13 cellular contexts compared by ENCODE assay signal in the genomic region with DNA sequence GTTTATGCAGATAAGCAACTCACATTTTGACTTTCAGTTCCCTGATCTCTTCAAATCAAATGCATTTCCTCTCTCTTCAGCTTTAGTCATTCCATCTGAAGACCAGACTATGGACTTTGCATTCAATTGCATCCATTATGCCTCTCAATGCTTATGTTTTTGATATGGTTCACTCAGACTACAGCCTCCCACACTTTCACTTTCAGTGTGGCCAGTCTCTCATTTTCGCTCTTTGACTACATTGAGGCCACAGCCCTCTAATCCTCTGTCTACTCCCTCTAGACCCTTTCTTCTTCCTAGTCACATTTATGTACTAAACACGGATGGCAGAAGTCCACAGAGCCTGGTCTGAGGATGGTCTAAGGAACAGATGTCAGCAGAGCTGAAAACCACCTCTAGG. TPM values are rescaled to one million over a fixed set of nuclear protein-coding genes. Genes with fewer than 3 reads are reported as not detected.
DNase-seq lines count a peak whose midpoint lies in the region; ATAC-seq and TF ChIP-seq lines count a peak whose summit lies in the region.
"Had no signal": no experiment of that assay in that cellular context is flagged by ENCODE, and none has a peak within 500 bp of the region (broad histone marks: within the 10 kb centered on the region; RNA-seq: fewer than 3 reads in every experiment).

No MANE protein-coding gene starts in this region.

- H3K27ac Mint-ChIP-seq in chondrocyte (ENCODE audit: unreplicated experiment): no peak overlapping the region
- H3K27ac Mint-ChIP-seq in activated T-helper 1 cell treated with anti-CD3 and anti-CD28 coated beads, Interleukin-12 subunit alpha, Interleukin-12 subunit beta, Interleukin-2, Interleukin-4 antibody, amounts not matched to agents 30 ng/mL and 10 ng/mL and 1 ng/mL, durations not matched to agents 14 hours and 24 hours and 36 hours: no peak overlapping the region
- H3K27ac Mint-ChIP-seq: stimulated activated naive CD8-positive, alpha-beta T cell treated with anti-CD3 and anti-CD28 coated beads, Interleukin-15, amount 100 ng/mL, for 72 hours had no signal

- H3K27me3 ChIP-seq in MM.1S (replicated peaks; ENCODE audit: insufficient read depth, low read length): no peaks in the 10 kb centered on the region

- intact Hi-C loops in activated T-helper 1 cell treated with anti-CD3 and anti-CD28 coated beads, Interleukin-12 subunit alpha, Interleukin-12 subunit beta, Interleukin-2, Interleukin-4 antibody, amounts not matched to agents 30 ng/mL and 10 ng/mL and 1 ng/mL, durations not matched to agents 14 hours and 24 hours and 36 hours (cut with micrococcal nuclease): no loop called here

- H3K4me3 ChIP-seq in MM.1S (ENCODE audit: low read length): no peak overlapping the region
- H3K4me3 ChIP-seq: prostate gland had no signal

- H3K27ac ChIP-seq in MM.1S (ENCODE audit: low read length) (no peak overlapping the region), substantia nigra (ENCODE audit: low read depth, low read length, poor library complexity, severe bottlenecking) (no peak overlapping the region)
- H3K27ac ChIP-seq: prostate gland had no signal

- no peak overlapping the region for H3K4me2 ChIP-seq in MM.1S (ENCODE audit: low read depth, low read length)

- no peaks in the 10 kb centered on the region for H4K20me1 ChIP-seq in MM.1S (ENCODE audit: insufficient read depth, low read length)

- H3K9me3 ChIP-seq in MM.1S (replicated peaks; ENCODE audit: insufficient read depth, low read length): no peaks in the 10 kb centered on the region
- H3K9me3 ChIP-seq: prostate gland had no signal

- no peak overlapping the region for H2AFZ ChIP-seq in MM.1S (ENCODE audit: low read length)

- ATAC-seq in GM21360 (IDR thresholded peaks at IDR 0.05; ENCODE audit: unreplicated experiment): peak; percentile 89
- ATAC-seq in HG02973 (IDR thresholded peaks at IDR 0.05; ENCODE audit: unreplicated experiment): peak; percentile 74
- ATAC-seq: stimulated activated naive CD8-positive, alpha-beta T cell treated with anti-CD3 and anti-CD28 coated beads, Interleukin-15, amount 100 ng/mL, for 72 hours had no signal

- H3F3A ChIP-seq in MM.1S (ENCODE audit: insufficient read depth, low read length): no peaks in the 10 kb centered on the region

- TF ChIP-seq CTCF in GM13977 (IDR thresholded peaks at IDR 0.05; ENCODE audit: extremely low read depth, insufficient read depth, missing control alignments) (no peak), MM.1S (IDR thresholded peaks at IDR 0.05; ENCODE audit: low read length) (no peak), chondrocyte (IDR thresholded peaks at IDR 0.05) (no peak)

- DNase-seq in GM13977 (ENCODE audit: low spot score) (peak; percentile 9), MM.1S (peak; percentile 33), chondrocyte (ENCODE audit: low spot score) (no peak), NCI-H1105 (lab: John Stamatoyannopoulos, UW) (no peak), substantia nigra (lab: John Stamatoyannopoulos, UW) (no peak)
- no peak for DNase-seq in activated T-helper 1 cell treated with anti-CD3 and anti-CD28 coated beads, Interleukin-12 subunit alpha, Interleukin-12 subunit beta, Interleukin-2, Interleukin-4 antibody, amounts not matched to agents 30 ng/mL and 10 ng/mL and 1 ng/mL, durations not matched to agents 14 hours and 24 hours and 36 hours (ENCODE audit: low spot score)
- DNase-seq: ACHN; Calu3; stimulated activated CD4-positive, alpha-beta T cell treated with anti-CD3 and anti-CD28 coated beads, Interleukin-4, amount 100 ng/mL, for 24 hours; stimulated activated naive CD8-positive, alpha-beta T cell treated with anti-CD3 and anti-CD28 coated beads, Interleukin-15, amount 100 ng/mL, for 72 hours had no signal

- no peaks in the 10 kb centered on the region for H3K36me3 ChIP-seq in MM.1S (replicated peaks; ENCODE audit: insufficient read depth, low read length)
- H3K36me3 ChIP-seq: prostate gland had no signal

- H3K4me1 ChIP-seq in MM.1S (ENCODE audit: low read length): no peaks in the 10 kb centered on the region
- H3K4me1 ChIP-seq: prostate gland had no signal

- H3K79me2 ChIP-seq in MM.1S (ENCODE audit: low read length): no peaks in the 10 kb centered on the region

- no peaks in the 10 kb centered on the region for H3K9me2 ChIP-seq in MM.1S (replicated peaks; ENCODE audit: insufficient read depth, low read length)

- no peak overlapping the region for H3K9ac ChIP-seq in MM.1S (ENCODE audit: low read length)

- H3K9me3 Mint-ChIP-seq in chondrocyte (ENCODE audit: low read depth): no peaks in the 10 kb centered on the region
- no peaks in the 10 kb centered on the region for H3K9me3 Mint-ChIP-seq in activated T-helper 1 cell treated with anti-CD3 and anti-CD28 coated beads, Interleukin-12 subunit alpha, Interleukin-12 subunit beta, Interleukin-2, Interleukin-4 antibody, amounts not matched to agents 30 ng/mL and 10 ng/mL and 1 ng/mL, durations not matched to agents 14 hours and 24 hours and 36 hours

- H3K4me1 Mint-ChIP-seq in chondrocyte (ENCODE audit: low read depth): peaks cover 12% of the 10 kb centered on the region
- H3K4me1 Mint-ChIP-seq in activated T-helper 1 cell treated with anti-CD3 and anti-CD28 coated beads, Interleukin-12 subunit alpha, Interleukin-12 subunit beta, Interleukin-2, Interleukin-4 antibody, amounts not matched to agents 30 ng/mL and 10 ng/mL and 1 ng/mL, durations not matched to agents 14 hours and 24 hours and 36 hours (ENCODE audit: low read depth): no peaks in the 10 kb centered on the region
- H3K4me1 Mint-ChIP-seq: stimulated activated naive CD8-positive, alpha-beta T cell treated with anti-CD3 and anti-CD28 coated beads, Interleukin-15, amount 100 ng/mL, for 72 hours had no signal

- in situ Hi-C loops in GM13977 (cut with MboI; ENCODE audit: low pct_unique_long_range_greater_than_20kb, low sequenced_read_pairs, unreplicated experiment): no loop called here

- H3K27me3 Mint-ChIP-seq in chondrocyte (ENCODE audit: low read depth): no peaks in the 10 kb centered on the region
- H3K27me3 Mint-ChIP-seq in activated T-helper 1 cell treated with anti-CD3 and anti-CD28 coated beads, Interleukin-12 subunit alpha, Interleukin-12 subunit beta, Interleukin-2, Interleukin-4 antibody, amounts not matched to agents 30 ng/mL and 10 ng/mL and 1 ng/mL, durations not matched to agents 14 hours and 24 hours and 36 hours (ENCODE audit: insufficient read depth): no peaks in the 10 kb centered on the region
- H3K27me3 Mint-ChIP-seq: stimulated activated naive CD8-positive, alpha-beta T cell treated with anti-CD3 and anti-CD28 coated beads, Interleukin-15, amount 100 ng/mL, for 72 hours had no signal

- H3K36me3 Mint-ChIP-seq in chondrocyte (ENCODE audit: low read depth): no peaks in the 10 kb centered on the region
- no peaks in the 10 kb centered on the region for H3K36me3 Mint-ChIP-seq in activated T-helper 1 cell treated with anti-CD3 and anti-CD28 coated beads, Interleukin-12 subunit alpha, Interleukin-12 subunit beta, Interleukin-2, Interleukin-4 antibody, amounts not matched to agents 30 ng/mL and 10 ng/mL and 1 ng/mL, durations not matched to agents 14 hours and 24 hours and 36 hours (ENCODE audit: low read depth)

- H3K4me3 Mint-ChIP-seq in chondrocyte (ENCODE audit: unreplicated experiment): no peak overlapping the region
- no peak overlapping the region for H3K4me3 Mint-ChIP-seq in activated T-helper 1 cell treated with anti-CD3 and anti-CD28 coated beads, Interleukin-12 subunit alpha, Interleukin-12 subunit beta, Interleukin-2, Interleukin-4 antibody, amounts not matched to agents 30 ng/mL and 10 ng/mL and 1 ng/mL, durations not matched to agents 14 hours and 24 hours and 36 hours
- H3K4me3 Mint-ChIP-seq: stimulated activated naive CD8-positive, alpha-beta T cell treated with anti-CD3 and anti-CD28 coated beads, Interleukin-15, amount 100 ng/mL, for 72 hours had no signal

RNA-seq across cellular contexts. Expression of a gene that starts 24.5 kb away (rescaled TPM):
- total RNA-seq in chondrocyte: 11.1 to 25.2 TPM (median 13.5 TPM) in 3 replicates
- total RNA-seq in activated T-helper 1 cell treated with anti-CD3 and anti-CD28 coated beads, Interleukin-12 subunit alpha, Interleukin-12 subunit beta, Interleukin-2, Interleukin-4 antibody, amounts not matched to agents 30 ng/mL and 10 ng/mL and 1 ng/mL, durations not matched to agents 14 hours and 24 hours and 36 hours: not detected in 2 replicates

Comparison
In these comparisons a context has a peak if more than half of its experiments do, and no peak if none do; other contexts are left out.
1. DNase-seq: peak in GM13977 (single experiment) and MM.1S (single experiment); none in chondrocyte (single experiment), NCI-H1105 (single experiment), substantia nigra (0 of 49) and activated T-helper 1 cell treated with anti-CD3 and anti-CD28 coated beads, Interleukin-12 subunit alpha, Interleukin-12 subunit beta, Interleukin-2, Interleukin-4 antibody, amounts not matched to agents 30 ng/mL and 10 ng/mL and 1 ng/mL, durations not matched to agents 14 hours and 24 hours and 36 hours (single experiment).
2. RNA of a gene that starts 24.5 kb away (total RNA-seq): 11.1 to 25.2 TPM in chondrocyte; not detected in activated T-helper 1 cell treated with anti-CD3 and anti-CD28 coated beads, Interleukin-12 subunit alpha, Interleukin-12 subunit beta, Interleukin-2, Interleukin-4 antibody, amounts not matched to agents 30 ng/mL and 10 ng/mL and 1 ng/mL, durations not matched to agents 14 hours and 24 hours and 36 hours; every median in the first group is over 10 times any median in the second.